In genomic region chr17:42553866-42554249, GRCh38 we compare ENCODE assay signal across 1 cellular context.
TF ChIP-seq lines count a peak whose summit lies in the region.

No MANE protein-coding gene starts in this region.

TF ChIP-seq in liver, 16 proteins besides CTCF, POLR2A, EP300 and RAD21 (continued from another document):
- TF ChIP-seq REST (IDR thresholded peaks at IDR 0.05): no peak
